In genomic region chr3:103247459-103247858, GRCh38 we compare ENCODE assay signal across 16 cellular contexts.
DNase-seq lines count a peak whose midpoint lies in the region; ATAC-seq and TF ChIP-seq lines count a peak whose summit lies in the region.
"Had no signal": no experiment of that assay in that cellular context is flagged by ENCODE, and none has a peak within 500 bp of the region (broad histone marks: within the 10 kb centered on the region; RNA-seq: fewer than 3 reads in every experiment).

No MANE protein-coding gene starts in this region.

- TF ChIP-seq CTCF in omental fat pad (IDR thresholded peaks at IDR 0.05) (no peak), right lobe of liver (IDR thresholded peaks at IDR 0.05) (no peak)

- TF ChIP-seq POLR2A in right lobe of liver (IDR thresholded peaks at IDR 0.05) = no peak

- intact Hi-C loops in right lobe of liver (cut with DNase I) = no loop called here

- no peaks in the 10 kb centered on the region for H3K4me1 ChIP-seq in right lobe of liver

- H3K27ac ChIP-seq in right lobe of liver = no peak overlapping the region

- peak; percentile 66 for ATAC-seq in GM18511 (IDR thresholded peaks at IDR 0.05; ENCODE audit: unreplicated experiment)
- ATAC-seq in HG02981 (IDR thresholded peaks at IDR 0.05; ENCODE audit: unreplicated experiment) = peak; percentile 60
- ATAC-seq in HG03432 (IDR thresholded peaks at IDR 0.05; ENCODE audit: unreplicated experiment) = peak; percentile 40
- no peak for ATAC-seq in omental fat pad (ENCODE audit: low FRiP score)
- no peak for ATAC-seq in right lobe of liver
- ATAC-seq: GM23338, K562 had no signal

- DNase-seq in renal cortical epithelial cell (ENCODE audit: low read depth) (peak; percentile 10), activated gamma-delta T cell (lab: John Stamatoyannopoulos, UW) (no peak), omental fat pad (ENCODE audit: low spot score) (no peak), right lobe of liver (no peak)
- DNase-seq: ACHN; C1 segment of cervical spinal cord; Calu3; CD4-positive, alpha-beta T cell; DMS 273 treated with DMSO at 0.1 percent for 48 hours; H7; Karpas-422 had no signal

- no peaks in the 10 kb centered on the region for H3K27me3 ChIP-seq in right lobe of liver

- no peaks in the 10 kb centered on the region for H3K9me3 ChIP-seq in right lobe of liver

- H3K36me3 ChIP-seq in right lobe of liver = no peaks in the 10 kb centered on the region

- H3K4me3 ChIP-seq in right lobe of liver = no peak overlapping the region
- H3K4me3 ChIP-seq: GM23338, K562 had no signal

Comparison
In these comparisons a context has a peak if more than half of its experiments do, and no peak if none do; other contexts are left out.
1. ATAC-seq: peak in GM18511 (single experiment), HG02981 (single experiment) and HG03432 (single experiment); none in omental fat pad (single experiment) and right lobe of liver (0 of 4).